42 cellular contexts compared by ENCODE assay signal in the genomic region with DNA sequence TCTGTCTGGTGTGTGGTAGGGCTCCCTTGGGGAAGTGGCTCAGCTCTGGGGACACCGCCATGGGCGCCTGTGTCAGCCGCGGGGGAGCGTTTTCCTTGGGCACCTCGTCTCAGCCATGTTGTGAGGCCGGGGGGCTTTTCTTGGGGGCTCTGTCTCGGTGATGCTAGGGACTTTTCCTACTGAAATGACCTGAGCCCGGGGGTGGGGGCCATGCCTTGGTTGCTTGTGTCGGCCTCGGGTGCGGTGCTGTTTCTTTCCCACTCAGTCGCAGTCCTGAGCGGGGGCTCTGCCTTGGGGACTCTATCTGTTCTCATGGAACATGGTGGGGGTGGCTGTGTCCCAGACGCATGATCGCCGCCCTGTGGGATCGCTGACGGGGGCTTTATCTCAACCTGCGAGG. TPM values are rescaled to one million over a fixed set of nuclear protein-coding genes. Genes with fewer than 3 reads are reported as not detected.
"Had no signal": no experiment of that assay in that cellular context is flagged by ENCODE, and none has a peak within 500 bp of the region (broad histone marks: within the 10 kb centered on the region; RNA-seq: fewer than 3 reads in every experiment).

No MANE protein-coding gene starts in this region.

- H3K36me3 ChIP-seq: adrenal gland, ascending aorta, brain microvascular endothelial cell, breast epithelium, cardiac muscle cell had no signal

- H3K4me1 Mint-ChIP-seq: activated naive CD4-positive, alpha-beta T cell treated with anti-CD3 and anti-CD28 coated beads, Interleukin-2, amount 10 ng/mL, durations not matched to agents 7 days and 5 days; activated naive CD4-positive, alpha-beta T cell treated with anti-CD3 and anti-CD28 coated beads, Interleukin-2, amount 50 U/mL, for 24 hours; activated naive CD8-positive, alpha-beta T cell treated with anti-CD3 and anti-CD28 coated beads for 36 hours; activated naive CD8-positive, alpha-beta T cell treated with anti-CD3 and anti-CD28 coated beads, Interleukin-2, amount 10 ng/mL, durations not matched to agents 7 days and 5 days; activated naive CD8-positive, alpha-beta T cell treated with anti-CD3 and anti-CD28 coated beads, Interleukin-2, amount 50 U/mL, for 24 hours; activated T-helper 17 cell treated with anti-CD3 and anti-CD28 coated beads, Interleukin-2, amount 50 U/mL, for 72 hours; brain; central memory CD8-positive, alpha-beta T cell had no signal

- H3K27me3 ChIP-seq: adrenal gland, ascending aorta, body of pancreas, brain microvascular endothelial cell, breast epithelium, cardiac muscle cell had no signal

- H3K4me3 ChIP-seq: adrenal gland, ascending aorta, body of pancreas, breast epithelium, cardiac muscle cell had no signal

- H3K27ac ChIP-seq: adrenal gland, ascending aorta, body of pancreas, brain microvascular endothelial cell, breast epithelium, cardiac muscle cell had no signal

- H3K9me3 Mint-ChIP-seq: activated naive CD4-positive, alpha-beta T cell treated with anti-CD3 and anti-CD28 coated beads for 36 hours; activated naive CD4-positive, alpha-beta T cell treated with anti-CD3 and anti-CD28 coated beads, Interleukin-2, amount 10 ng/mL, durations not matched to agents 7 days and 5 days; activated naive CD4-positive, alpha-beta T cell treated with anti-CD3 and anti-CD28 coated beads, Interleukin-2, amount 50 U/mL, for 24 hours; activated naive CD4-positive, alpha-beta T cell treated with anti-CD3 and anti-CD28 coated beads, Interleukin-2, amount 50 U/mL, for 72 hours; activated naive CD8-positive, alpha-beta T cell treated with anti-CD3 and anti-CD28 coated beads for 36 hours; activated naive CD8-positive, alpha-beta T cell treated with anti-CD3 and anti-CD28 coated beads, Interleukin-2, amount 10 ng/mL, durations not matched to agents 7 days and 5 days; activated naive CD8-positive, alpha-beta T cell treated with anti-CD3 and anti-CD28 coated beads, Interleukin-2, amount 50 U/mL, for 24 hours; activated T-cell treated with anti-CD3 and anti-CD28 coated beads, Interleukin-2, amount 50 U/mL, for 24 hours; activated T-cell treated with anti-CD3 and anti-CD28 coated beads, Interleukin-2, amount 50 U/mL, for 4 hours; activated T-cell treated with anti-CD3 and anti-CD28 coated beads, Interleukin-2, amount 50 U/mL, for 72 hours; activated T-helper 1 cell treated with anti-CD3 and anti-CD28 coated beads, Interleukin-12 subunit alpha, Interleukin-12 subunit beta, Interleukin-2, Interleukin-4 antibody, amounts not matched to agents 30 ng/mL and 10 ng/mL and 1 ng/mL, durations not matched to agents 14 hours and 24 hours and 36 hours; activated T-helper 17 cell treated with anti-CD3 and anti-CD28 coated beads, Interleukin-2, amount 50 U/mL, for 72 hours; activated T-helper 2 cell treated with anti-CD3 and anti-CD28 coated beads, Interferon-gamma antibody, Interleukin-2, Interleukin-4, amounts not matched to agents 10 μg/mL and 5 μg/mL and 100 μg/mL, durations not matched to agents 14 hours and 24 hours and 36 hours; brain; central memory CD8-positive, alpha-beta T cell had no signal

- H3K9me3 ChIP-seq: adrenal gland, ascending aorta, body of pancreas, breast epithelium had no signal

- DNase-seq: activated effector memory CD4-positive, alpha-beta T cell treated with Interleukin-2 at 50 U/mL for 16 hours; activated gamma-delta T cell; activated gamma-delta T cell treated with Interleukin-2 at 50 U/mL for 16 hours; activated naive CD4-positive, alpha-beta T cell; activated naive CD4-positive, alpha-beta T cell treated with anti-CD3 and anti-CD28 coated beads, Interleukin-2, amount 50 U/mL, for 16 hours; activated naive CD4-positive, alpha-beta T cell treated with Interleukin-2 at 50 U/mL for 16 hours; activated T-cell treated with anti-CD3 and anti-CD28 coated beads, Interleukin-2, amount 50 U/mL, for 1 hour; activated T-cell treated with anti-CD3 and anti-CD28 coated beads, Interleukin-2, amount 50 U/mL, for 24 hours; activated T-cell treated with anti-CD3 and anti-CD28 coated beads, Interleukin-2, amount 50 U/mL, for 4 hours; adrenal gland; amniotic stem cell; amygdala; anterior cingulate cortex; aorta; body of pancreas; brain microvascular endothelial cell; caudate nucleus; central memory CD4-positive, alpha-beta T cell; cerebellar nuclear complex had no signal

- H3K27ac Mint-ChIP-seq: activated naive CD4-positive, alpha-beta T cell treated with anti-CD3 and anti-CD28 coated beads for 36 hours; activated naive CD4-positive, alpha-beta T cell treated with anti-CD3 and anti-CD28 coated beads, Interleukin-2, amount 10 ng/mL, durations not matched to agents 7 days and 5 days; activated naive CD4-positive, alpha-beta T cell treated with anti-CD3 and anti-CD28 coated beads, Interleukin-2, amount 50 U/mL, for 24 hours; activated naive CD4-positive, alpha-beta T cell treated with anti-CD3 and anti-CD28 coated beads, Interleukin-2, amount 50 U/mL, for 72 hours; activated naive CD8-positive, alpha-beta T cell; activated naive CD8-positive, alpha-beta T cell treated with anti-CD3 and anti-CD28 coated beads for 36 hours; activated naive CD8-positive, alpha-beta T cell treated with anti-CD3 and anti-CD28 coated beads, Interleukin-2, amount 10 ng/mL, durations not matched to agents 7 days and 5 days; activated naive CD8-positive, alpha-beta T cell treated with anti-CD3 and anti-CD28 coated beads, Interleukin-2, amount 50 U/mL, for 24 hours; activated T-cell treated with anti-CD3 and anti-CD28 coated beads, Interleukin-2, amount 50 U/mL, for 24 hours; activated T-cell treated with anti-CD3 and anti-CD28 coated beads, Interleukin-2, amount 50 U/mL, for 72 hours; activated T-helper 1 cell treated with anti-CD3 and anti-CD28 coated beads, Interleukin-12 subunit alpha, Interleukin-12 subunit beta, Interleukin-2, Interleukin-4 antibody, amounts not matched to agents 30 ng/mL and 10 ng/mL and 1 ng/mL, durations not matched to agents 14 hours and 24 hours and 36 hours; activated T-helper 17 cell treated with anti-CD3 and anti-CD28 coated beads, Interleukin-2, amount 50 U/mL, for 72 hours; activated T-helper 2 cell treated with anti-CD3 and anti-CD28 coated beads, Interferon-gamma antibody, Interleukin-2, Interleukin-4, amounts not matched to agents 10 μg/mL and 5 μg/mL and 100 μg/mL, durations not matched to agents 14 hours and 24 hours and 36 hours; brain had no signal

- H3K4me3 Mint-ChIP-seq: activated naive CD4-positive, alpha-beta T cell treated with anti-CD3 and anti-CD28 coated beads for 36 hours; activated naive CD4-positive, alpha-beta T cell treated with anti-CD3 and anti-CD28 coated beads, Interleukin-2, amount 10 ng/mL, durations not matched to agents 7 days and 5 days; activated naive CD4-positive, alpha-beta T cell treated with anti-CD3 and anti-CD28 coated beads, Interleukin-2, amount 50 U/mL, for 24 hours; activated naive CD8-positive, alpha-beta T cell; activated naive CD8-positive, alpha-beta T cell treated with anti-CD3 and anti-CD28 coated beads for 36 hours; activated naive CD8-positive, alpha-beta T cell treated with anti-CD3 and anti-CD28 coated beads, Interleukin-2, amount 10 ng/mL, durations not matched to agents 7 days and 5 days; activated naive CD8-positive, alpha-beta T cell treated with anti-CD3 and anti-CD28 coated beads, Interleukin-2, amount 50 U/mL, for 24 hours; activated T-cell treated with anti-CD3 and anti-CD28 coated beads, Interleukin-2, amount 50 U/mL, for 24 hours; activated T-cell treated with anti-CD3 and anti-CD28 coated beads, Interleukin-2, amount 50 U/mL, for 4 hours; activated T-cell treated with anti-CD3 and anti-CD28 coated beads, Interleukin-2, amount 50 U/mL, for 72 hours; activated T-helper 1 cell treated with anti-CD3 and anti-CD28 coated beads, Interleukin-12 subunit alpha, Interleukin-12 subunit beta, Interleukin-2, Interleukin-4 antibody, amounts not matched to agents 30 ng/mL and 10 ng/mL and 1 ng/mL, durations not matched to agents 14 hours and 24 hours and 36 hours; activated T-helper 17 cell treated with anti-CD3 and anti-CD28 coated beads, Interleukin-2, amount 50 U/mL, for 72 hours; brain; central memory CD8-positive, alpha-beta T cell had no signal

- H3K27me3 Mint-ChIP-seq: activated naive CD4-positive, alpha-beta T cell treated with anti-CD3 and anti-CD28 coated beads, Interleukin-2, amount 10 ng/mL, durations not matched to agents 7 days and 5 days; activated naive CD8-positive, alpha-beta T cell; activated naive CD8-positive, alpha-beta T cell treated with anti-CD3 and anti-CD28 coated beads for 36 hours; activated naive CD8-positive, alpha-beta T cell treated with anti-CD3 and anti-CD28 coated beads, Interleukin-2, amount 10 ng/mL, durations not matched to agents 7 days and 5 days; activated naive CD8-positive, alpha-beta T cell treated with anti-CD3 and anti-CD28 coated beads, Interleukin-2, amount 50 U/mL, for 24 hours; activated T-helper 17 cell treated with anti-CD3 and anti-CD28 coated beads, Interleukin-2, amount 50 U/mL, for 72 hours; brain; central memory CD8-positive, alpha-beta T cell had no signal

- H3K4me1 ChIP-seq: adrenal gland, ascending aorta, body of pancreas, breast epithelium had no signal

- ATAC-seq: activated naive CD4-positive, alpha-beta T cell treated with anti-CD3 and anti-CD28 coated beads, Interleukin-2, amount 50 U/mL, for 72 hours; activated naive CD8-positive, alpha-beta T cell treated with anti-CD3 and anti-CD28 coated beads, Interleukin-2, amount 50 U/mL, for 24 hours; activated T-cell treated with anti-CD3 and anti-CD28 coated beads, Interleukin-2, amount 50 U/mL, for 4 hours; activated T-cell treated with anti-CD3 and anti-CD28 coated beads, Interleukin-2, amount 50 U/mL, for 72 hours; activated T-helper 17 cell treated with anti-CD3 and anti-CD28 coated beads, Interleukin-2, amount 50 U/mL, for 72 hours; body of pancreas had no signal

- H3K36me3 Mint-ChIP-seq: activated naive CD4-positive, alpha-beta T cell treated with anti-CD3 and anti-CD28 coated beads, Interleukin-2, amount 10 ng/mL, durations not matched to agents 7 days and 5 days; activated naive CD4-positive, alpha-beta T cell treated with anti-CD3 and anti-CD28 coated beads, Interleukin-2, amount 50 U/mL, for 24 hours; activated naive CD4-positive, alpha-beta T cell treated with anti-CD3 and anti-CD28 coated beads, Interleukin-2, amount 50 U/mL, for 72 hours; activated naive CD8-positive, alpha-beta T cell; activated naive CD8-positive, alpha-beta T cell treated with anti-CD3 and anti-CD28 coated beads for 36 hours; activated naive CD8-positive, alpha-beta T cell treated with anti-CD3 and anti-CD28 coated beads, Interleukin-2, amount 10 ng/mL, durations not matched to agents 7 days and 5 days; brain had no signal

RNA-seq across cellular contexts. Expression of gene CT45A1, which starts 0.4 kb away (rescaled TPM):
- total RNA-seq: activated naive CD4-positive, alpha-beta T cell treated with anti-CD3 and anti-CD28 coated beads for 36 hours; activated naive CD4-positive, alpha-beta T cell treated with anti-CD3 and anti-CD28 coated beads, Interleukin-2, amount 50 U/mL, for 72 hours; activated naive CD8-positive, alpha-beta T cell treated with anti-CD3 and anti-CD28 coated beads for 36 hours; activated naive CD8-positive, alpha-beta T cell treated with anti-CD3 and anti-CD28 coated beads, Interleukin-2, amount 10 ng/mL, durations not matched to agents 7 days and 5 days; activated T-cell treated with anti-CD3 and anti-CD28 coated beads, Interleukin-2, amount 50 U/mL, for 4 hours; activated T-cell treated with anti-CD3 and anti-CD28 coated beads, Interleukin-2, amount 50 U/mL, for 72 hours; activated T-helper 1 cell treated with anti-CD3 and anti-CD28 coated beads, Interleukin-12 subunit alpha, Interleukin-12 subunit beta, Interleukin-2, Interleukin-4 antibody, amounts not matched to agents 30 ng/mL and 10 ng/mL and 1 ng/mL, durations not matched to agents 14 hours and 24 hours and 36 hours; activated T-helper 17 cell treated with anti-CD3 and anti-CD28 coated beads, Interleukin-2, amount 50 U/mL, for 72 hours; activated T-helper 2 cell treated with anti-CD3 and anti-CD28 coated beads, Interferon-gamma antibody, Interleukin-2, Interleukin-4, amounts not matched to agents 10 μg/mL and 5 μg/mL and 100 μg/mL, durations not matched to agents 14 hours and 24 hours and 36 hours; adrenal gland; aorta; ascending aorta; astrocyte; body of pancreas; breast epithelium; bronchial epithelial cell; cardiac muscle cell; cardiac septum; cerebellum; chondrocyte had no signal
- polyA plus RNA-seq: adipose tissue, adrenal gland, aorta, cardiac muscle cell had no signal

RNA-seq across cellular contexts. Expression of gene CT45A3, which starts 54.2 kb away (rescaled TPM):
- total RNA-seq: activated naive CD4-positive, alpha-beta T cell treated with anti-CD3 and anti-CD28 coated beads for 36 hours; activated naive CD4-positive, alpha-beta T cell treated with anti-CD3 and anti-CD28 coated beads, Interleukin-2, amount 50 U/mL, for 72 hours; activated naive CD8-positive, alpha-beta T cell treated with anti-CD3 and anti-CD28 coated beads for 36 hours; activated naive CD8-positive, alpha-beta T cell treated with anti-CD3 and anti-CD28 coated beads, Interleukin-2, amount 10 ng/mL, durations not matched to agents 7 days and 5 days; activated T-cell treated with anti-CD3 and anti-CD28 coated beads, Interleukin-2, amount 50 U/mL, for 4 hours; activated T-cell treated with anti-CD3 and anti-CD28 coated beads, Interleukin-2, amount 50 U/mL, for 72 hours; activated T-helper 1 cell treated with anti-CD3 and anti-CD28 coated beads, Interleukin-12 subunit alpha, Interleukin-12 subunit beta, Interleukin-2, Interleukin-4 antibody, amounts not matched to agents 30 ng/mL and 10 ng/mL and 1 ng/mL, durations not matched to agents 14 hours and 24 hours and 36 hours; activated T-helper 17 cell treated with anti-CD3 and anti-CD28 coated beads, Interleukin-2, amount 50 U/mL, for 72 hours; activated T-helper 2 cell treated with anti-CD3 and anti-CD28 coated beads, Interferon-gamma antibody, Interleukin-2, Interleukin-4, amounts not matched to agents 10 μg/mL and 5 μg/mL and 100 μg/mL, durations not matched to agents 14 hours and 24 hours and 36 hours; adrenal gland; aorta; ascending aorta; astrocyte; body of pancreas; breast epithelium; bronchial epithelial cell; cardiac muscle cell; cardiac septum; cerebellum; chondrocyte had no signal
- polyA plus RNA-seq: adipose tissue, adrenal gland, aorta, cardiac muscle cell had no signal
